1 cellular context compared by ENCODE assay signal in genomic region chr9:136111190-136111589, GRCh38.
A peak's percentile ranks its signal among the peaks of the same experiment; 100 is the strongest.
TF ChIP-seq lines count a peak whose summit lies in the region.

No MANE protein-coding gene starts in this region.

TF ChIP-seq in H1, 55 proteins besides CTCF, POLR2A, EP300 and RAD21:
- TF ChIP-seq, protein P1, sequence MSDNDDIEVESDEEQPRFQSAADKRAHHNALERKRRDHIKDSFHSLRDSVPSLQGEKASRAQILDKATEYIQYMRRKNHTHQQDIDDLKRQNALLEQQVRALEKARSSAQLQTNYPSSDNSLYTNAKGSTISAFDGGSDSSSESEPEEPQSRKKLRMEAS (IDR thresholded peaks at IDR 0.05): peak; percentile 34; the same call in 1 of the 2 replicates
- no peak for TF ChIP-seq TCF12 (IDR thresholded peaks at IDR 0.05; ENCODE audit: low read depth, low read length)
